22 cellular contexts compared by ENCODE assay signal in genomic region chr10:6535365-6535764, GRCh38. TPM values are rescaled to one million over a fixed set of nuclear protein-coding genes. Genes with fewer than 3 reads are reported as not detected.
DNase-seq lines count a peak whose midpoint lies in the region; ATAC-seq lines count a peak whose summit lies in the region.
"Had no signal": no experiment of that assay in that cellular context is flagged by ENCODE, and none has a peak within 500 bp of the region (broad histone marks: within the 10 kb centered on the region; RNA-seq: fewer than 3 reads in every experiment).

No MANE protein-coding gene starts in this region.

- ATAC-seq in T-cell (replicated peaks in 1 of 4) (no peak), esophagus mucosa (no peak)
- ATAC-seq in effector memory CD8-positive, alpha-beta T cell (replicated peaks), result no peak
- ATAC-seq in stimulated activated effector memory CD8-positive, alpha-beta T cell treated with anti-CD3 and anti-CD28 coated beads, Interleukin-12 subunit alpha, Interleukin-12 subunit beta, amount 100 ng/mL, for 72 hours, result no peak
- ATAC-seq: PC-3 had no signal

- no peak overlapping the region for H3K4me3 Mint-ChIP-seq in activated naive CD4-positive, alpha-beta T cell treated with anti-CD3 and anti-CD28 coated beads, Interleukin-2, amount 50 U/mL, for 24 hours
- H3K4me3 Mint-ChIP-seq in activated naive CD4-positive, alpha-beta T cell treated with anti-CD3 and anti-CD28 coated beads for 36 hours, result no peak overlapping the region
- H3K4me3 Mint-ChIP-seq in T-cell, result no peak overlapping the region
- no peak overlapping the region for H3K4me3 Mint-ChIP-seq in effector memory CD8-positive, alpha-beta T cell
- H3K4me3 Mint-ChIP-seq in stimulated activated effector memory CD8-positive, alpha-beta T cell treated with anti-CD3 and anti-CD28 coated beads, Interleukin-12 subunit alpha, Interleukin-12 subunit beta, amount 100 ng/mL, for 72 hours, result no peak overlapping the region
- H3K4me3 Mint-ChIP-seq: H9 had no signal

- CTCF ChIA-PET in activated naive CD4-positive, alpha-beta T cell treated with anti-CD3 and anti-CD28 coated beads for 36 hours (lab: Charles Lee), result no interaction called here
- CTCF ChIA-PET in T-cell (lab: Charles Lee), result no interaction called here

- DNase-seq in activated naive CD4-positive, alpha-beta T cell treated with anti-CD3 and anti-CD28 coated beads for 36 hours, result no peak
- no peak for DNase-seq in T-cell
- no peak for DNase-seq in effector memory CD8-positive, alpha-beta T cell
- DNase-seq in stimulated activated effector memory CD8-positive, alpha-beta T cell treated with anti-CD3 and anti-CD28 coated beads, Interleukin-12 subunit alpha, Interleukin-12 subunit beta, amount 100 ng/mL, for 72 hours (ENCODE audit: low spot score in 2 of 2), result no peak
- no peak for DNase-seq in HuH-7.5 (ENCODE audit: low spot score)
- DNase-seq: COR-L47, DMS 273 treated with DMSO at 0.1 percent for 48 hours, DND-41, H9, IMR-90, Kasumi-1, MG63, NCI-H1048, NCI-H1436, NCI-H1930, NCI-H345, NCI-H526, PC-3, RPMI8226, SHP77 treated with DMSO at 0.1 percent for 48 hours had no signal

- peaks cover 11% of the 10 kb centered on the region for H3K36me3 Mint-ChIP-seq in activated naive CD4-positive, alpha-beta T cell treated with anti-CD3 and anti-CD28 coated beads, Interleukin-2, amount 50 U/mL, for 24 hours
- H3K36me3 Mint-ChIP-seq in activated naive CD4-positive, alpha-beta T cell treated with anti-CD3 and anti-CD28 coated beads for 36 hours (ENCODE audit: low read depth), result peaks cover 8% of the 10 kb centered on the region
- H3K36me3 Mint-ChIP-seq in T-cell, result peaks cover 42% of the 10 kb centered on the region
- H3K36me3 Mint-ChIP-seq in effector memory CD8-positive, alpha-beta T cell (ENCODE audit: insufficient read depth), result peaks cover 18% of the 10 kb centered on the region
- peaks cover 26% of the 10 kb centered on the region for H3K36me3 Mint-ChIP-seq in stimulated activated effector memory CD8-positive, alpha-beta T cell treated with anti-CD3 and anti-CD28 coated beads, Interleukin-12 subunit alpha, Interleukin-12 subunit beta, amount 100 ng/mL, for 72 hours

- H3K27ac Mint-ChIP-seq in activated naive CD4-positive, alpha-beta T cell treated with anti-CD3 and anti-CD28 coated beads, Interleukin-2, amount 50 U/mL, for 24 hours, result peak overlapping the region; percentile 83
- no peak overlapping the region for H3K27ac Mint-ChIP-seq in activated naive CD4-positive, alpha-beta T cell treated with anti-CD3 and anti-CD28 coated beads for 36 hours
- peak overlapping the region; percentile 33 to 65 for H3K27ac Mint-ChIP-seq in T-cell
- peak overlapping the region; percentile 38 to 78 for H3K27ac Mint-ChIP-seq in effector memory CD8-positive, alpha-beta T cell
- H3K27ac Mint-ChIP-seq in stimulated activated effector memory CD8-positive, alpha-beta T cell treated with anti-CD3 and anti-CD28 coated beads, Interleukin-12 subunit alpha, Interleukin-12 subunit beta, amount 100 ng/mL, for 72 hours, result peak overlapping the region; percentile 63

- intact Hi-C loops in activated naive CD4-positive, alpha-beta T cell treated with anti-CD3 and anti-CD28 coated beads for 36 hours (cut with micrococcal nuclease), result no loop called here

- no peaks in the 10 kb centered on the region for H3K9me3 Mint-ChIP-seq in activated naive CD4-positive, alpha-beta T cell treated with anti-CD3 and anti-CD28 coated beads, Interleukin-2, amount 50 U/mL, for 24 hours
- no peaks in the 10 kb centered on the region for H3K9me3 Mint-ChIP-seq in activated naive CD4-positive, alpha-beta T cell treated with anti-CD3 and anti-CD28 coated beads for 36 hours
- no peaks in the 10 kb centered on the region for H3K9me3 Mint-ChIP-seq in T-cell
- H3K9me3 Mint-ChIP-seq in effector memory CD8-positive, alpha-beta T cell, result no peaks in the 10 kb centered on the region
- H3K9me3 Mint-ChIP-seq in stimulated activated effector memory CD8-positive, alpha-beta T cell treated with anti-CD3 and anti-CD28 coated beads, Interleukin-12 subunit alpha, Interleukin-12 subunit beta, amount 100 ng/mL, for 72 hours, result no peaks in the 10 kb centered on the region
- H3K9me3 Mint-ChIP-seq: H9 had no signal

- H3K27me3 Mint-ChIP-seq in activated naive CD4-positive, alpha-beta T cell treated with anti-CD3 and anti-CD28 coated beads, Interleukin-2, amount 50 U/mL, for 24 hours, result no peaks in the 10 kb centered on the region
- H3K27me3 Mint-ChIP-seq in activated naive CD4-positive, alpha-beta T cell treated with anti-CD3 and anti-CD28 coated beads for 36 hours (ENCODE audit: low read depth), result no peaks in the 10 kb centered on the region
- no peaks in the 10 kb centered on the region for H3K27me3 Mint-ChIP-seq in T-cell
- H3K27me3 Mint-ChIP-seq in effector memory CD8-positive, alpha-beta T cell, result no peaks in the 10 kb centered on the region

- peaks cover 91% of the 10 kb centered on the region for H3K4me1 Mint-ChIP-seq in activated naive CD4-positive, alpha-beta T cell treated with anti-CD3 and anti-CD28 coated beads, Interleukin-2, amount 50 U/mL, for 24 hours
- H3K4me1 Mint-ChIP-seq in activated naive CD4-positive, alpha-beta T cell treated with anti-CD3 and anti-CD28 coated beads for 36 hours (ENCODE audit: low read depth), result peaks cover 66% of the 10 kb centered on the region
- peaks cover 83 to 88% (median 88%) of the 10 kb centered on the region in 3 donors for H3K4me1 Mint-ChIP-seq in T-cell
- H3K4me1 Mint-ChIP-seq in effector memory CD8-positive, alpha-beta T cell (ENCODE audit: low read depth in 2 of 2), result peaks cover 48 to 75% of the 10 kb centered on the region in 2 donors
- H3K4me1 Mint-ChIP-seq in stimulated activated effector memory CD8-positive, alpha-beta T cell treated with anti-CD3 and anti-CD28 coated beads, Interleukin-12 subunit alpha, Interleukin-12 subunit beta, amount 100 ng/mL, for 72 hours, result peaks cover 64% of the 10 kb centered on the region

- POLR2A ChIA-PET in T-cell (lab: Charles Lee), result no interaction called here

RNA-seq across cellular contexts. Expression of gene PRKCQ, which starts 44.7 kb away (rescaled TPM):
- 10 to 100 TPM; 49.5 to 53.0 TPM for total RNA-seq in activated naive CD4-positive, alpha-beta T cell treated with anti-CD3 and anti-CD28 coated beads for 36 hours
- 10 to 100 TPM; 60.3 to 67.4 (median 61.6) TPM for total RNA-seq in T-cell
- 0.64 TPM for total RNA-seq in esophagus mucosa
- total RNA-seq: PC-3 had no signal

Comparison
In these comparisons a context has a peak if more than half of its experiments do, and no peak if none do; other contexts are left out.
1. RNA of gene PRKCQ, which starts 44.7 kb away (total RNA-seq): 60.3 to 67.4 TPM in T-cell and 49.5 to 53.0 TPM in activated naive CD4-positive, alpha-beta T cell treated with anti-CD3 and anti-CD28 coated beads for 36 hours; 0.64 TPM in esophagus mucosa (single experiment); every median in the first group is over 10 times any median in the second.